In the genomic region with DNA sequence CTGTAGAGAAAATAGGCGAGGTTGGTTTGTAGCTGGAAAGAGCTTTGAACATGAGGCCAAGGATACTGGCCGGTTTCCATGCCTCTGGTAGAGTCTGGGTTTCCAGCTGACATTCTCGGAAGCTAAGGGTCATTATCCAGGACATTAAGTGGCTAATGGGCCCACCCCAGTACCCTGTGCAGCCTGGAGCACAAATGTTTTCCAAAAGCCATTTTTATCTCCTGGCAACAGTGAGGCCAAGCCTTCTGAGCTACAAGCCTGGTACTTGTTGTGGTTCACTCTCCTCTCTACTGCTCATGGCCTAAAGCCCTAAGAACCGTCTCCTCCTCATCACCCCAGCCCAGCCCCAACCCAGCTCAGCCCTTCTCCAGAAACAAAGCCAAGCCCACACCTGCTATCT, we compare ENCODE assay signal across 16 cellular contexts.
A peak's percentile ranks its signal among the peaks of the same experiment; 100 is the strongest.
DNase-seq lines count a peak whose midpoint lies in the region; ATAC-seq, FAIRE-seq and TF ChIP-seq lines count a peak whose summit lies in the region.
"Had no signal": no experiment of that assay in that cellular context is flagged by ENCODE, and none has a peak within 500 bp of the region (broad histone marks: within the 10 kb centered on the region; RNA-seq: fewer than 3 reads in every experiment).

No MANE protein-coding gene starts in this region.

- H3K27me3 Mint-ChIP-seq in naive thymus-derived CD4-positive, alpha-beta T cell: peaks cover 0 to 19% (median 10%) of the 10 kb centered on the region in 5 donors
- peaks cover 3% of the 10 kb centered on the region for H3K27me3 Mint-ChIP-seq in activated naive CD4-positive, alpha-beta T cell treated with anti-CD3 and anti-CD28 coated beads for 36 hours (ENCODE audit: low read depth)

- H3K9me2 ChIP-seq in SK-N-SH: no peaks in the 10 kb centered on the region

- H3K27me3 ChIP-seq in SK-N-SH (ENCODE audit: insufficient read depth): no peaks in the 10 kb centered on the region
- no peaks in the 10 kb centered on the region for H3K27me3 ChIP-seq in naive thymus-derived CD4-positive, alpha-beta T cell (ENCODE audit: control insufficient read depth in 2 of 2, insufficient read depth in 2 of 2, low read length in 2 of 2)
- H3K27me3 ChIP-seq: BLaER1 treated with 17β-estradiol and CSF1 and Interleukin-3, amounts not matched to agents 10 nM and 100 nM had no signal

- no peak for TF ChIP-seq CTCF in SK-N-SH (IDR thresholded peaks at IDR 0.05)

- CTCF ChIA-PET in SK-N-SH (lab: Yijun Ruan, JAX): interaction anchor here (0.9 to 1.8 kb wide), 11 partner anchors 8 to 184 kb away, joined by 3 to 11 read pairs (median 4); no protein-coding TSS in a partner anchor
- CTCF ChIA-PET in naive thymus-derived CD4-positive, alpha-beta T cell (lab: Charles Lee): no interaction called here
- CTCF ChIA-PET in activated naive CD4-positive, alpha-beta T cell treated with anti-CD3 and anti-CD28 coated beads for 36 hours (lab: Charles Lee): interaction anchor here (1.4 kb wide), 1 partner anchor 33 kb away, joined by 4 read pairs; no protein-coding TSS in a partner anchor

- H3K4me2 ChIP-seq in SK-N-SH: no peak overlapping the region
- H3K4me2 ChIP-seq: BLaER1 treated with 17β-estradiol and CSF1 and Interleukin-3, amounts not matched to agents 10 nM and 100 nM; GM23338 had no signal

- H3K4me1 ChIP-seq in SK-N-SH (ENCODE audit: control insufficient read depth in 1 of 2, insufficient read depth in 2 of 2, low read depth in 1 of 2, low read length in 1 of 2): peaks cover 0 to 34% of the 10 kb centered on the region in 2 experiments; a peak in 2 of 4 replicates
- no peaks in the 10 kb centered on the region for H3K4me1 ChIP-seq in naive thymus-derived CD4-positive, alpha-beta T cell (ENCODE audit: control insufficient read depth in 2 of 2, insufficient read depth in 2 of 2, low read length in 2 of 2)
- H3K4me1 ChIP-seq: BLaER1 treated with 17β-estradiol and CSF1 and Interleukin-3, amounts not matched to agents 10 nM and 100 nM had no signal

- DNase-seq in NCI-H146 (lab: John Stamatoyannopoulos, UW) (peak; percentile 15), NCI-H146 treated with DMSO at 0.1 percent for 48 hours (lab: John Stamatoyannopoulos, UW; ENCODE audit: unreplicated experiment) (no peak), SK-N-SH (peak; percentile 42)
- no peak for DNase-seq in naive thymus-derived CD4-positive, alpha-beta T cell
- DNase-seq in activated naive CD4-positive, alpha-beta T cell treated with anti-CD3 and anti-CD28 coated beads for 36 hours: no peak
- DNase-seq: 8988T; AML-193; CD4-positive, CD25-positive, alpha-beta regulatory T cell; DMS53; H7 had no signal

- H3K4me1 Mint-ChIP-seq in naive thymus-derived CD4-positive, alpha-beta T cell: no peaks in the 10 kb centered on the region
- H3K4me1 Mint-ChIP-seq in activated naive CD4-positive, alpha-beta T cell treated with anti-CD3 and anti-CD28 coated beads for 36 hours (ENCODE audit: low read depth): no peaks in the 10 kb centered on the region
- H3K4me1 Mint-ChIP-seq: CD4-positive, CD25-positive, alpha-beta regulatory T cell; GM23338 had no signal

- FAIRE-seq in islet of Langerhans (lab: Jason Lieb, UNC): peak; percentile 83
- FAIRE-seq: GM12878, GM18507 had no signal

- H3K27ac ChIP-seq in SK-N-SH (ENCODE audit: low read depth in 2 of 2, low read length in 1 of 2): peak overlapping the region in 1 of 2 experiments; percentile 89; a peak in 2 of 4 replicates
- no peak overlapping the region for H3K27ac ChIP-seq in naive thymus-derived CD4-positive, alpha-beta T cell (ENCODE audit: low read depth, low read length)
- H3K27ac ChIP-seq: BLaER1 treated with 17β-estradiol and CSF1 and Interleukin-3, amounts not matched to agents 10 nM and 100 nM had no signal

- H3K36me3 ChIP-seq in SK-N-SH (replicated peaks in 1 of 2; ENCODE audit: control insufficient read depth in 1 of 2, insufficient read depth in 2 of 2, low read length in 1 of 2): no peaks in the 10 kb centered on the region
- no peaks in the 10 kb centered on the region for H3K36me3 ChIP-seq in naive thymus-derived CD4-positive, alpha-beta T cell (ENCODE audit: control insufficient read depth in 2 of 3, insufficient read depth in 3 of 3, low read length in 3 of 3)
- H3K36me3 ChIP-seq: BLaER1 treated with 17β-estradiol and CSF1 and Interleukin-3, amounts not matched to agents 10 nM and 100 nM had no signal

- H3K36me3 Mint-ChIP-seq in naive thymus-derived CD4-positive, alpha-beta T cell: no peaks in the 10 kb centered on the region
- no peaks in the 10 kb centered on the region for H3K36me3 Mint-ChIP-seq in activated naive CD4-positive, alpha-beta T cell treated with anti-CD3 and anti-CD28 coated beads for 36 hours (ENCODE audit: low read depth)
- H3K36me3 Mint-ChIP-seq: CD4-positive, CD25-positive, alpha-beta regulatory T cell had no signal

- H3F3A ChIP-seq in SK-N-SH (replicated peaks; ENCODE audit: insufficient read depth): no peaks in the 10 kb centered on the region

- H3K4me3 Mint-ChIP-seq in naive thymus-derived CD4-positive, alpha-beta T cell: no peak overlapping the region
- H3K4me3 Mint-ChIP-seq in activated naive CD4-positive, alpha-beta T cell treated with anti-CD3 and anti-CD28 coated beads for 36 hours: no peak overlapping the region
- H3K4me3 Mint-ChIP-seq: CD4-positive, CD25-positive, alpha-beta regulatory T cell; GM23338 had no signal

- H3K9ac ChIP-seq in SK-N-SH: no peak overlapping the region
- H3K9ac ChIP-seq: BLaER1 treated with 17β-estradiol and CSF1 and Interleukin-3, amounts not matched to agents 10 nM and 100 nM had no signal

- no peak overlapping the region for H3K27ac Mint-ChIP-seq in naive thymus-derived CD4-positive, alpha-beta T cell
- H3K27ac Mint-ChIP-seq in activated naive CD4-positive, alpha-beta T cell treated with anti-CD3 and anti-CD28 coated beads for 36 hours: no peak overlapping the region
- H3K27ac Mint-ChIP-seq: CD4-positive, CD25-positive, alpha-beta regulatory T cell; GM23338 had no signal

- H3K9me3 Mint-ChIP-seq in naive thymus-derived CD4-positive, alpha-beta T cell: peaks cover 0 to 10% (median 2%) of the 10 kb centered on the region in 11 donors
- H3K9me3 Mint-ChIP-seq in activated naive CD4-positive, alpha-beta T cell treated with anti-CD3 and anti-CD28 coated beads for 36 hours: no peaks in the 10 kb centered on the region
- H3K9me3 Mint-ChIP-seq: GM23338 had no signal

- H4K20me1 ChIP-seq in SK-N-SH (ENCODE audit: insufficient read depth): no peaks in the 10 kb centered on the region
- H4K20me1 ChIP-seq: BLaER1 treated with 17β-estradiol and CSF1 and Interleukin-3, amounts not matched to agents 10 nM and 100 nM had no signal

- 10% methylated on average over 4 of the region's 4 CpGs for WGBS in SK-N-SH (ENCODE audit: low lambda C conversion rate)

- intact Hi-C loops in naive thymus-derived CD4-positive, alpha-beta T cell (cut with micrococcal nuclease): no loop called here
- intact Hi-C loops in activated naive CD4-positive, alpha-beta T cell treated with anti-CD3 and anti-CD28 coated beads for 36 hours (cut with micrococcal nuclease): no loop called here

- POLR2A ChIA-PET in SK-N-SH (lab: Yijun Ruan, JAX): interaction anchor here (1.0 to 1.7 kb wide), 4 partner anchors 21 to 42 kb away, joined by 3 to 6 read pairs (median 4); no protein-coding TSS in a partner anchor
- POLR2A ChIA-PET in naive thymus-derived CD4-positive, alpha-beta T cell (lab: Charles Lee): no interaction called here

- TF ChIP-seq EP300 in SK-N-SH (IDR thresholded peaks at IDR 0.05; ENCODE audit: borderline replicate concordance in 1 of 2, low read depth in 1 of 2, low read length in 1 of 2): peak in 1 of 2 experiments; percentile 77; a peak in 2 of 4 replicates

- no peaks in the 10 kb centered on the region for H3K9me3 ChIP-seq in SK-N-SH
- no peaks in the 10 kb centered on the region for H3K9me3 ChIP-seq in naive thymus-derived CD4-positive, alpha-beta T cell (ENCODE audit: control insufficient read depth in 2 of 3, low read length in 3 of 3)
- H3K9me3 ChIP-seq: BLaER1 treated with 17β-estradiol and CSF1 and Interleukin-3, amounts not matched to agents 10 nM and 100 nM had no signal

- H3K79me2 ChIP-seq in SK-N-SH (ENCODE audit: insufficient read depth): no peaks in the 10 kb centered on the region

- no peak for TF ChIP-seq RAD21 in SK-N-SH (IDR thresholded peaks at IDR 0.05; ENCODE audit: low read length)

- no peak overlapping the region for H3K4me3 ChIP-seq in SK-N-SH (ENCODE audit: low read depth in 2 of 2, low read length in 1 of 2)
- H3K4me3 ChIP-seq in naive thymus-derived CD4-positive, alpha-beta T cell (ENCODE audit: low read length): no peak overlapping the region
- H3K4me3 ChIP-seq: BLaER1 treated with 17β-estradiol and CSF1 and Interleukin-3, amounts not matched to agents 10 nM and 100 nM; GM12878; GM23338 had no signal

- ATAC-seq in SK-N-SH treated with all-trans-retinoic acid at 6 μM for 48 hours: no peak; the same call in 2 of the 3 replicates
- ATAC-seq in naive thymus-derived CD4-positive, alpha-beta T cell: no peak
- ATAC-seq: GM12878, GM23338 had no signal

- H2AFZ ChIP-seq in SK-N-SH (ENCODE audit: low read depth): no peak overlapping the region
- H2AFZ ChIP-seq: GM23338 had no signal

TF ChIP-seq in SK-N-SH, 30 proteins besides CTCF, POLR2A, EP300 and RAD21:
- TF ChIP-seq TAF1 (IDR thresholded peaks at IDR 0.05; ENCODE audit: borderline replicate concordance, low read depth, low read length): no peak
- TF ChIP-seq MXI1 (IDR thresholded peaks at IDR 0.05; ENCODE audit: low read depth, low read length): 0 out of 2 replicates have a peak, but pooled peaks have one; percentile 13

TF ChIP-seq in SK-N-SH treated with all-trans-retinoic acid at 6 μM for 48 hours, 23 proteins besides CTCF, POLR2A, EP300 and RAD21:
- TF ChIP-seq RARB (CRISPR knock-in tag; IDR thresholded peaks at IDR 0.05) (no peak), TCF4 (CRISPR knock-in tag; IDR thresholded peaks at IDR 0.05; ENCODE audit: borderline replicate concordance) (no peak), ESRRG (CRISPR knock-in tag; IDR thresholded peaks at IDR 0.05) (no peak)
TF ChIP-seq in SK-N-SH treated with all-trans-retinoic acid at 6 μM for 48 hours: peak in this region for 0.

Comparison
In these comparisons a context has a peak if more than half of its experiments do, and no peak if none do; other contexts are left out.
1. DNase-seq: peak in NCI-H146 (single experiment) and SK-N-SH (single experiment); none in NCI-H146 treated with DMSO at 0.1 percent for 48 hours (single experiment), naive thymus-derived CD4-positive, alpha-beta T cell (0 of 9) and activated naive CD4-positive, alpha-beta T cell treated with anti-CD3 and anti-CD28 coated beads for 36 hours (single experiment).